ENCODE assay signal across 1 cellular context in the genomic region with DNA sequence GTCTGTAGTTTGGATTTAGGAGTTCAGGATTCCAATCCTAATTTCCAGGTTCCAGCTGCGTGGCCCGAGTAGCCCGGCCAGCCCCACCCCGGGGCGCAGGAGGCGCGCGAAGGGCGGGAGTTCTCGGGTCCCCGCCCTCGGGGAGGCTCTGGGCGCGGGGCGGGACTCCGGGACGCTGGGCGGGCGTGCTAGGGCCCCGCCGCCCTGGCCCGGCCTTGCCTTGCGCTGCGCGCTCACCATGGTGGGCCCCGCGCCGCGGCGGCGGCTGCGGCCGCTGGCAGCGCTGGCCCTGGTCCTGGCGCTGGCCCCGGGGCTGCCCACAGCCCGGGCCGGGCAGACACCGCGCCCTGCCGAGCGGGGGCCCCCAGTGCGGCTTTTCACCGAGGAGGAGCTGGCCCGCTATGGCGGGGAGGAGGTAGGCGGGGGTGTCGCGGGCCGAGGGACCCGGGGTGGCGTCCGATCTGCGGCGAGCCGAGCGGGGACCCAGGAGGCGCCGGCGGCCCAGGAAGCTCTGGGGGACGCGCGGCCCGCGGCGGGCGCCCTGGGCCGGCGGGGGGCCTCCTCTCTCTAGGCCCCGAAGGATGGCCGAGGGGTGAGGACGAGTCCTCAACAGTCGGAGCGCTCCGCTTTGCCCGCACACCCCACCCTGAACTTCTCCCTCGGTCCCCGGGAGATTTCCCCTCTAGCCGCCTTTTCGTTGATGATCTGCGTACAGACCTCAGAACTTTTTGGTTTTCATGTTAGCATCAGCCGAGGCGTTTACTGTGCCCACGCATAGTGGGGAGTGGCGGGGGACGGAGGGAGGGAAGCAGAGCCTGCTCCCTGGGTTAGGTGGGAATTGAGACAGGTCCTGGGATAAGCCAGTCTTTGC.
TF ChIP-seq lines count a peak whose summit lies in the region.

A gene (plus strand): TSS at position 215 of the 871 bp plus-strand sequence. CDS start 24 bp downstream, at position 239.

TF ChIP-seq in HepG2, 621 proteins besides CTCF, POLR2A, EP300 and RAD21 (continued from another document and continues in another):
- TF ChIP-seq, protein P1, sequence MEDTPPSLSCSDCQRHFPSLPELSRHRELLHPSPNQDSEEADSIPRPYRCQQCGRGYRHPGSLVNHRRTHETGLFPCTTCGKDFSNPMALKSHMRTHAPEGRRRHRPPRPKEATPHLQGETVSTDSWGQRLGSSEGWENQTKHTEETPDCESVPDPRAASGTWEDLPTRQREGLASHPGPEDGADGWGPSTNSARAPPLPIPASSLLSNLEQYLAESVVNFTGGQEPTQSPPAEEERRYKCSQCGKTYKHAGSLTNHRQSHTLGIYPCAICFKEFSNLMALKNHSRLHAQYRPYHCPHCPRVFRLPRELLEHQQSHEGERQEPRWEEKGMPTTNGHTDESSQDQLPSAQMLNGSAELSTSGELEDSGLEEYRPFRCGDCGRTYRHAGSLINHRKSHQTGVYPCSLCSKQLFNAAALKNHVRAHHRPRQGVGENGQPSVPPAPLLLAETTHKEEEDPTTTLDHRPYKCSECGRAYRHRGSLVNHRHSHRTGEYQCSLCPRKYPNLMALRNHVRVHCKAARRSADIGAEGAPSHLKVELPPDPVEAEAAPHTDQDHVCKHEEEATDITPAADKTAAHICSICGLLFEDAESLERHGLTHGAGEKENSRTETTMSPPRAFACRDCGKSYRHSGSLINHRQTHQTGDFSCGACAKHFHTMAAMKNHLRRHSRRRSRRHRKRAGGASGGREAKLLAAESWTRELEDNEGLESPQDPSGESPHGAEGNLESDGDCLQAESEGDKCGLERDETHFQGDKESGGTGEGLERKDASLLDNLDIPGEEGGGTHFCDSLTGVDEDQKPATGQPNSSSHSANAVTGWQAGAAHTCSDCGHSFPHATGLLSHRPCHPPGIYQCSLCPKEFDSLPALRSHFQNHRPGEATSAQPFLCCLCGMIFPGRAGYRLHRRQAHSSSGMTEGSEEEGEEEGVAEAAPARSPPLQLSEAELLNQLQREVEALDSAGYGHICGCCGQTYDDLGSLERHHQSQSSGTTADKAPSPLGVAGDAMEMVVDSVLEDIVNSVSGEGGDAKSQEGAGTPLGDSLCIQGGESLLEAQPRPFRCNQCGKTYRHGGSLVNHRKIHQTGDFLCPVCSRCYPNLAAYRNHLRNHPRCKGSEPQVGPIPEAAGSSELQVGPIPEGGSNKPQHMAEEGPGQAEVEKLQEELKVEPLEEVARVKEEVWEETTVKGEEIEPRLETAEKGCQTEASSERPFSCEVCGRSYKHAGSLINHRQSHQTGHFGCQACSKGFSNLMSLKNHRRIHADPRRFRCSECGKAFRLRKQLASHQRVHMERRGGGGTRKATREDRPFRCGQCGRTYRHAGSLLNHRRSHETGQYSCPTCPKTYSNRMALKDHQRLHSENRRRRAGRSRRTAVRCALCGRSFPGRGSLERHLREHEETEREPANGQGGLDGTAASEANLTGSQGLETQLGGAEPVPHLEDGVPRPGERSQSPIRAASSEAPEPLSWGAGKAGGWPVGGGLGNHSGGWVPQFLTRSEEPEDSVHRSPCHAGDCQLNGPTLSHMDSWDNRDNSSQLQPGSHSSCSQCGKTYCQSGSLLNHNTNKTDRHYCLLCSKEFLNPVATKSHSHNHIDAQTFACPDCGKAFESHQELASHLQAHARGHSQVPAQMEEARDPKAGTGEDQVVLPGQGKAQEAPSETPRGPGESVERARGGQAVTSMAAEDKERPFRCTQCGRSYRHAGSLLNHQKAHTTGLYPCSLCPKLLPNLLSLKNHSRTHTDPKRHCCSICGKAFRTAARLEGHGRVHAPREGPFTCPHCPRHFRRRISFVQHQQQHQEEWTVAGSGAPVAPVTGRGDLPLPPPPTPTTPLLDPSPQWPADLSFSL (CRISPR knock-in tag; IDR thresholded peaks at IDR 0.05), result no peak
- TF ChIP-seq KMT2B (CRISPR knock-in tag; IDR thresholded peaks at IDR 0.05), result 0 out of 2 replicates have a peak, but pooled peaks have one; percentile 45
- TF ChIP-seq ZNF496 (CRISPR knock-in tag; IDR thresholded peaks at IDR 0.05; ENCODE audit: insufficient replicate concordance), result no peak
- TF ChIP-seq, protein P2, sequence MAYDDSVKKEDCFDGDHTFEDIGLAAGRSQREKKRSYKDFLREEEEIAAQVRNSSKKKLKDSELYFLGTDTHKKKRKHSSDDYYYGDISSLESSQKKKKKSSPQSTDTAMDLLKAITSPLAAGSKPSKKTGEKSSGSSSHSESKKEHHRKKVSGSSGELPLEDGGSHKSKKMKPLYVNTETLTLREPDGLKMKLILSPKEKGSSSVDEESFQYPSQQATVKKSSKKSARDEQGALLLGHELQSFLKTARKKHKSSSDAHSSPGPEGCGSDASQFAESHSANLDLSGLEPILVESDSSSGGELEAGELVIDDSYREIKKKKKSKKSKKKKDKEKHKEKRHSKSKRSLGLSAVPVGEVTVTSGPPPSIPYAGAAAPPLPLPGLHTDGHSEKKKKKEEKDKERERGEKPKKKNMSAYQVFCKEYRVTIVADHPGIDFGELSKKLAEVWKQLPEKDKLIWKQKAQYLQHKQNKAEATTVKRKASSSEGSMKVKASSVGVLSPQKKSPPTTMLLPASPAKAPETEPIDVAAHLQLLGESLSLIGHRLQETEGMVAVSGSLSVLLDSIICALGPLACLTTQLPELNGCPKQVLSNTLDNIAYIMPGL (CRISPR knock-in tag; IDR thresholded peaks at IDR 0.05; ENCODE audit: borderline replicate concordance in 1 of 2, low read depth in 1 of 2), result peak in 1 of 2 experiments; percentile 20; a peak in 1 of 4 replicates
- TF ChIP-seq SMARCE1 (IDR thresholded peaks at IDR 0.05; ENCODE audit: borderline replicate concordance), result no peak
- peak; percentile 31; the same call in 1 of the 3 replicates for TF ChIP-seq MXI1 (IDR thresholded peaks at IDR 0.05; ENCODE audit: borderline replicate concordance, low read depth, low read length)
- peak; percentile 28; the same call in 1 of the 2 replicates for TF ChIP-seq SALL1 (CRISPR knock-in tag; IDR thresholded peaks at IDR 0.05)
- TF ChIP-seq, protein P3, sequence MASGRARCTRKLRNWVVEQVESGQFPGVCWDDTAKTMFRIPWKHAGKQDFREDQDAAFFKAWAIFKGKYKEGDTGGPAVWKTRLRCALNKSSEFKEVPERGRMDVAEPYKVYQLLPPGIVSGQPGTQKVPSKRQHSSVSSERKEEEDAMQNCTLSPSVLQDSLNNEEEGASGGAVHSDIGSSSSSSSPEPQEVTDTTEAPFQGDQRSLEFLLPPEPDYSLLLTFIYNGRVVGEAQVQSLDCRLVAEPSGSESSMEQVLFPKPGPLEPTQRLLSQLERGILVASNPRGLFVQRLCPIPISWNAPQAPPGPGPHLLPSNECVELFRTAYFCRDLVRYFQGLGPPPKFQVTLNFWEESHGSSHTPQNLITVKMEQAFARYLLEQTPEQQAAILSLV (CRISPR knock-in tag; IDR thresholded peaks at IDR 0.05; ENCODE audit: borderline replicate concordance), result no peak
- TF ChIP-seq HOXA3 (CRISPR knock-in tag; IDR thresholded peaks at IDR 0.05), result peak; percentile 33; the same call in 1 of the 2 replicates
- TF ChIP-seq MEIS2 (CRISPR knock-in tag; IDR thresholded peaks at IDR 0.05), result 0 out of 2 replicates have a peak, but pooled peaks have one; percentile 22
- TF ChIP-seq SALL2 (CRISPR knock-in tag; IDR thresholded peaks at IDR 0.05), result 0 out of 2 replicates have a peak, but pooled peaks have one; percentile 28
- TF ChIP-seq, protein P4, sequence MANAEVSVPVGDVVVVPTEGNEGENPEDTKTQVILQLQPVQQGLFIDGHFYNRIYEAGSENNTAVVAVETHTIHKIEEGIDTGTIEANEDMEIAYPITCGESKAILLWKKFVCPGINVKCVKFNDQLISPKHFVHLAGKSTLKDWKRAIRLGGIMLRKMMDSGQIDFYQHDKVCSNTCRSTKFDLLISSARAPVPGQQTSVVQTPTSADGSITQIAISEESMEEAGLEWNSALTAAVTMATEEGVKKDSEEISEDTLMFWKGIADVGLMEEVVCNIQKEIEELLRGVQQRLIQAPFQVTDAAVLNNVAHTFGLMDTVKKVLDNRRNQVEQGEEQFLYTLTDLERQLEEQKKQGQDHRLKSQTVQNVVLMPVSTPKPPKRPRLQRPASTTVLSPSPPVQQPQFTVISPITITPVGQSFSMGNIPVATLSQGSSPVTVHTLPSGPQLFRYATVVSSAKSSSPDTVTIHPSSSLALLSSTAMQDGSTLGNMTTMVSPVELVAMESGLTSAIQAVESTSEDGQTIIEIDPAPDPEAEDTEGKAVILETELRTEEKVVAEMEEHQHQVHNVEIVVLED (CRISPR knock-in tag; IDR thresholded peaks at IDR 0.05; ENCODE audit: borderline replicate concordance), result peak; percentile 46; the same call in 1 of the 2 replicates
- TF ChIP-seq, protein P5, sequence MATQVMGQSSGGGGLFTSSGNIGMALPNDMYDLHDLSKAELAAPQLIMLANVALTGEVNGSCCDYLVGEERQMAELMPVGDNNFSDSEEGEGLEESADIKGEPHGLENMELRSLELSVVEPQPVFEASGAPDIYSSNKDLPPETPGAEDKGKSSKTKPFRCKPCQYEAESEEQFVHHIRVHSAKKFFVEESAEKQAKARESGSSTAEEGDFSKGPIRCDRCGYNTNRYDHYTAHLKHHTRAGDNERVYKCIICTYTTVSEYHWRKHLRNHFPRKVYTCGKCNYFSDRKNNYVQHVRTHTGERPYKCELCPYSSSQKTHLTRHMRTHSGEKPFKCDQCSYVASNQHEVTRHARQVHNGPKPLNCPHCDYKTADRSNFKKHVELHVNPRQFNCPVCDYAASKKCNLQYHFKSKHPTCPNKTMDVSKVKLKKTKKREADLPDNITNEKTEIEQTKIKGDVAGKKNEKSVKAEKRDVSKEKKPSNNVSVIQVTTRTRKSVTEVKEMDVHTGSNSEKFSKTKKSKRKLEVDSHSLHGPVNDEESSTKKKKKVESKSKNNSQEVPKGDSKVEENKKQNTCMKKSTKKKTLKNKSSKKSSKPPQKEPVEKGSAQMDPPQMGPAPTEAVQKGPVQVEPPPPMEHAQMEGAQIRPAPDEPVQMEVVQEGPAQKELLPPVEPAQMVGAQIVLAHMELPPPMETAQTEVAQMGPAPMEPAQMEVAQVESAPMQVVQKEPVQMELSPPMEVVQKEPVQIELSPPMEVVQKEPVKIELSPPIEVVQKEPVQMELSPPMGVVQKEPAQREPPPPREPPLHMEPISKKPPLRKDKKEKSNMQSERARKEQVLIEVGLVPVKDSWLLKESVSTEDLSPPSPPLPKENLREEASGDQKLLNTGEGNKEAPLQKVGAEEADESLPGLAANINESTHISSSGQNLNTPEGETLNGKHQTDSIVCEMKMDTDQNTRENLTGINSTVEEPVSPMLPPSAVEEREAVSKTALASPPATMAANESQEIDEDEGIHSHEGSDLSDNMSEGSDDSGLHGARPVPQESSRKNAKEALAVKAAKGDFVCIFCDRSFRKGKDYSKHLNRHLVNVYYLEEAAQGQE (IDR thresholded peaks at IDR 0.05; ENCODE audit: borderline replicate concordance in 1 of 2, low read depth in 1 of 2, low read length in 2 of 2), result peak in 1 of 2 experiments; percentile 43; a peak in 3 of 4 replicates
- TF ChIP-seq, protein P6, sequence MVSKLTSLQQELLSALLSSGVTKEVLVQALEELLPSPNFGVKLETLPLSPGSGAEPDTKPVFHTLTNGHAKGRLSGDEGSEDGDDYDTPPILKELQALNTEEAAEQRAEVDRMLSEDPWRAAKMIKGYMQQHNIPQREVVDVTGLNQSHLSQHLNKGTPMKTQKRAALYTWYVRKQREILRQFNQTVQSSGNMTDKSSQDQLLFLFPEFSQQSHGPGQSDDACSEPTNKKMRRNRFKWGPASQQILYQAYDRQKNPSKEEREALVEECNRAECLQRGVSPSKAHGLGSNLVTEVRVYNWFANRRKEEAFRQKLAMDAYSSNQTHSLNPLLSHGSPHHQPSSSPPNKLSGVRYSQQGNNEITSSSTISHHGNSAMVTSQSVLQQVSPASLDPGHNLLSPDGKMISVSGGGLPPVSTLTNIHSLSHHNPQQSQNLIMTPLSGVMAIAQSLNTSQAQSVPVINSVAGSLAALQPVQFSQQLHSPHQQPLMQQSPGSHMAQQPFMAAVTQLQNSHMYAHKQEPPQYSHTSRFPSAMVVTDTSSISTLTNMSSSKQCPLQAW (CRISPR knock-in tag; IDR thresholded peaks at IDR 0.05), result peak; percentile 28; the same call in 1 of the 2 replicates
- peak; percentile 56; the same call in 1 of the 2 replicates for TF ChIP-seq SIN3A (IDR thresholded peaks at IDR 0.05; ENCODE audit: borderline replicate concordance, low read depth, low read length)
- TF ChIP-seq ZNF772 (CRISPR knock-in tag; IDR thresholded peaks at IDR 0.05), result no peak
- peak; percentile 33; the same call in 1 of the 2 replicates for TF ChIP-seq MAZ (IDR thresholded peaks at IDR 0.05; ENCODE audit: borderline replicate concordance, low read depth, low read length)
- no peak for TF ChIP-seq MAZ (CRISPR knock-in tag; IDR thresholded peaks at IDR 0.05; ENCODE audit: low read depth)
- no peak for TF ChIP-seq ZNF431 (CRISPR knock-in tag; IDR thresholded peaks at IDR 0.05; ENCODE audit: borderline replicate concordance, low read depth)
- TF ChIP-seq, protein P7, sequence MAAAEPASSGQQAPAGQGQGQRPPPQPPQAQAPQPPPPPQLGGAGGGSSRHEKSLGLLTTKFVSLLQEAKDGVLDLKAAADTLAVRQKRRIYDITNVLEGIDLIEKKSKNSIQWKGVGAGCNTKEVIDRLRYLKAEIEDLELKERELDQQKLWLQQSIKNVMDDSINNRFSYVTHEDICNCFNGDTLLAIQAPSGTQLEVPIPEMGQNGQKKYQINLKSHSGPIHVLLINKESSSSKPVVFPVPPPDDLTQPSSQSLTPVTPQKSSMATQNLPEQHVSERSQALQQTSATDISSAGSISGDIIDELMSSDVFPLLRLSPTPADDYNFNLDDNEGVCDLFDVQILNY (CRISPR knock-in tag; conservative IDR thresholded peaks at IDR 0.05), result 0 out of 2 replicates have a peak, but pooled peaks have one; percentile 31
- peak; percentile 48 for TF ChIP-seq POLR2G (IDR thresholded peaks at IDR 0.05; ENCODE audit: low read depth, low read length)
- TF ChIP-seq, protein P8, sequence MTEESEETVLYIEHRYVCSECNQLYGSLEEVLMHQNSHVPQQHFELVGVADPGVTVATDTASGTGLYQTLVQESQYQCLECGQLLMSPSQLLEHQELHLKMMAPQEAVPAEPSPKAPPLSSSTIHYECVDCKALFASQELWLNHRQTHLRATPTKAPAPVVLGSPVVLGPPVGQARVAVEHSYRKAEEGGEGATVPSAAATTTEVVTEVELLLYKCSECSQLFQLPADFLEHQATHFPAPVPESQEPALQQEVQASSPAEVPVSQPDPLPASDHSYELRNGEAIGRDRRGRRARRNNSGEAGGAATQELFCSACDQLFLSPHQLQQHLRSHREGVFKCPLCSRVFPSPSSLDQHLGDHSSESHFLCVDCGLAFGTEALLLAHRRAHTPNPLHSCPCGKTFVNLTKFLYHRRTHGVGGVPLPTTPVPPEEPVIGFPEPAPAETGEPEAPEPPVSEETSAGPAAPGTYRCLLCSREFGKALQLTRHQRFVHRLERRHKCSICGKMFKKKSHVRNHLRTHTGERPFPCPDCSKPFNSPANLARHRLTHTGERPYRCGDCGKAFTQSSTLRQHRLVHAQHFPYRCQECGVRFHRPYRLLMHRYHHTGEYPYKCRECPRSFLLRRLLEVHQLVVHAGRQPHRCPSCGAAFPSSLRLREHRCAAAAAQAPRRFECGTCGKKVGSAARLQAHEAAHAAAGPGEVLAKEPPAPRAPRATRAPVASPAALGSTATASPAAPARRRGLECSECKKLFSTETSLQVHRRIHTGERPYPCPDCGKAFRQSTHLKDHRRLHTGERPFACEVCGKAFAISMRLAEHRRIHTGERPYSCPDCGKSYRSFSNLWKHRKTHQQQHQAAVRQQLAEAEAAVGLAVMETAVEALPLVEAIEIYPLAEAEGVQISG (CRISPR knock-in tag; IDR thresholded peaks at IDR 0.05), result peak; percentile 55
- TF ChIP-seq ZBTB7B (CRISPR knock-in tag; IDR thresholded peaks at IDR 0.05), result peak; percentile 44; the same call in 1 of the 2 replicates
